In the genomic region with DNA sequence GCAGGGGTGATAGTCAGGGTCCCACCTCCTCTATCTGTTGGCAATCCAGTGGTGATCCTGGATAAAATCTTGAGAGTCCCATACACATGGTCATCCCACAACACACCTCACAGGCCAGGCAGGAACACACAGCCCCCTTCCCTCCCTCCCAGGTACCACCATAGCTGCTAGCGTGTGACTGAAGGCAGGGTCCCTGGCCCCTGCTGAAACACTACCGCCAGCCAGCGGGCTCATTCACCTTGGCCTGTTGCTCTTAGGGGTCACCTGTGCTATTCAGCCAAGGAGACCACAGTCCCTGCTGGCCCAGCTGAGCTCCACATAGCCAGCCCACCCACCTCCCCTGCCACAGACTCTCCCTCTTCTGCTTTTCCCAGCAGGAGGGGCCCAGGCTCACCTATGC, we compare ENCODE assay signal across 2 cellular contexts. TPM values are rescaled to one million over a fixed set of nuclear protein-coding genes. Genes with fewer than 3 reads are reported as not detected.
"Had no signal": no experiment of that assay in that cellular context is flagged by ENCODE, and none has a peak within 500 bp of the region (broad histone marks: within the 10 kb centered on the region; RNA-seq: fewer than 3 reads in every experiment).

No MANE protein-coding gene starts in this region.

RNA-seq across cellular contexts. Expression of gene GOLGA6A, which starts 18.2 kb away (rescaled TPM):
- total RNA-seq: HT-29, IMR-90 had no signal
- polyA plus RNA-seq: IMR-90 had no signal
